Comparison of ENCODE assay signal across 8 cellular contexts in genomic region chr2:161308178-161308955, GRCh38. TPM values are rescaled to one million over a fixed set of nuclear protein-coding genes. Genes with fewer than 3 reads are reported as not detected.
DNase-seq lines count a peak whose midpoint lies in the region; ATAC-seq and TF ChIP-seq lines count a peak whose summit lies in the region.

Gene PSMD14 (plus strand): TSS chr2:161308425. CDS start chr2:161318826, 10,401 bp downstream.

- ATAC-seq in GM18498 (IDR thresholded peaks at IDR 0.05; ENCODE audit: unreplicated experiment), result peak; percentile 97
- ATAC-seq in HG02938 (IDR thresholded peaks at IDR 0.05; ENCODE audit: unreplicated experiment), result peak; percentile 97
- ATAC-seq in right cardiac atrium, result peak; percentile 99

- no peaks in the 10 kb centered on the region for H3K36me3 ChIP-seq in vagina

- H3K9me3 ChIP-seq in right cardiac atrium (ENCODE audit: control insufficient read depth, low read length) (no peaks in the 10 kb centered on the region), vagina (no peaks in the 10 kb centered on the region)

- TF ChIP-seq POLR2A in vagina (IDR thresholded peaks at IDR 0.05), result no peak

- H3K4me3 ChIP-seq in right cardiac atrium (ENCODE audit: low read length) (peak within 1 kb of the TSS; percentile 46), vagina (peak within 1 kb of the TSS; percentile 71 to 79)

- H3K27ac ChIP-seq in right cardiac atrium (ENCODE audit: low read length) (peak within 1 kb of the TSS; percentile 91), vagina (peak within 1 kb of the TSS; percentile 78)

- intact Hi-C loops in T-helper 2 cell treated with Interferon-gamma antibody and Interleukin-4, amounts not matched to agents 100 ng/mL and 5 ng/mL, for 36 hours (cut with micrococcal nuclease), result loop anchor here (1.0 to 10.0 kb wide), 8 partner anchors 64 to 894 kb away; partner anchors contain the start of genes RBMS1 and TANK
- intact Hi-C loops in right cardiac atrium (cut with DNase I), result no loop called here
- intact Hi-C loops in vagina (cut with DNase I), result no loop called here

- H3K4me1 ChIP-seq in right cardiac atrium (ENCODE audit: control insufficient read depth, insufficient read depth, low read length) (no peaks in the 10 kb centered on the region), vagina (peaks cover 7% of the 10 kb centered on the region)

- peak in 1 of 3 experiments; percentile 12 for TF ChIP-seq CTCF in vagina (IDR thresholded peaks at IDR 0.05)

- DNase-seq in NCI-H187 (lab: John Stamatoyannopoulos, UW) (peak; percentile 50 to 55), anterior cingulate cortex (lab: John Stamatoyannopoulos, UW) (peak; percentile 34 to 92 (median 84)), right cardiac atrium (peak; percentile 95 to 97 (median 95)), putamen (ENCODE audit: low spot score) (peak; percentile 91), vagina (ENCODE audit: extremely low spot score in 2 of 2) (peak; percentile 93 to 97)

- under 1% methylated on average over 60 of the region's 60 CpGs for WGBS in right cardiac atrium

- no peaks in the 10 kb centered on the region for H3K27me3 ChIP-seq in right cardiac atrium (ENCODE audit: control insufficient read depth, insufficient read depth)
- H3K27me3 ChIP-seq in vagina, result no peaks in the 10 kb centered on the region

RNA-seq across cellular contexts. Expression of gene PSMD14, which starts in this region (rescaled TPM):
- total RNA-seq in T-helper 2 cell treated with Interferon-gamma antibody and Interleukin-4, amounts not matched to agents 100 ng/mL and 5 ng/mL, for 36 hours, result 78.4 and 84.4 TPM in 2 replicates
- 10 to 100 TPM; 32.7 to 47.2 (median 40.2) TPM for total RNA-seq in right cardiac atrium
- 45.7 TPM for polyA plus RNA-seq in right cardiac atrium
- 34.4 TPM for total RNA-seq in vagina

Comparison
In these comparisons a context has a peak if more than half of its experiments do, and no peak if none do; other contexts are left out.
1. Peak in every context shown above with its lines: DNase-seq, ATAC-seq, H3K4me3 ChIP-seq and H3K27ac ChIP-seq.